1 cellular context compared by ENCODE assay signal in the genomic region with DNA sequence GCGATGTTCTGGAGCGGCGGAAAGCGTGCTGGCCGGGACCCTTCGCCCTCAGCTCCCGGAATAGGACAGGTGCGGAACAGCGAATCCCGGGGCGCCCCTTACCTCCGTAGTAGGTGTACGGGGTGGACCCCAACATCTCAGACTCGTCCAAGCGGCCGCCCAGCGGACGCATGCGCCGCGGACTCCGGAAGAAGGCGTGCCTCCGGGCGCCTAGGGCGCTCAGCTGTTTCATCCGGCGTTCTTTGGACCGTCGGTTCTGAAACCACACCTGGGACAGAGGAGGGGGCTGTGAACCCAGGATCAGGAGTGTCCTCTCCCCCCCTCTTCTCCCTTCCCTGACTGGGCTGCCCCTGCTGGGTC.
TF ChIP-seq lines count a peak whose summit lies in the region.

No MANE protein-coding gene starts in this region.

TF ChIP-seq in SK-N-SH, 30 proteins besides CTCF, POLR2A, EP300 and RAD21 (continued from another document):
- no peak for TF ChIP-seq YY1 (IDR thresholded peaks at IDR 0.05; ENCODE audit: low read depth)
- TF ChIP-seq, protein P1, sequence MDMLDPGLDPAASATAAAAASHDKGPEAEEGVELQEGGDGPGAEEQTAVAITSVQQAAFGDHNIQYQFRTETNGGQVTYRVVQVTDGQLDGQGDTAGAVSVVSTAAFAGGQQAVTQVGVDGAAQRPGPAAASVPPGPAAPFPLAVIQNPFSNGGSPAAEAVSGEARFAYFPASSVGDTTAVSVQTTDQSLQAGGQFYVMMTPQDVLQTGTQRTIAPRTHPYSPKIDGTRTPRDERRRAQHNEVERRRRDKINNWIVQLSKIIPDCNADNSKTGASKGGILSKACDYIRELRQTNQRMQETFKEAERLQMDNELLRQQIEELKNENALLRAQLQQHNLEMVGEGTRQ (IDR thresholded peaks at IDR 0.05; ENCODE audit: borderline replicate concordance, low read depth, low read length) = no peak
